17 cellular contexts compared by ENCODE assay signal in genomic region chr20:51570755-51571469, GRCh38. TPM values are rescaled to one million over a fixed set of nuclear protein-coding genes. Genes with fewer than 3 reads are reported as not detected.
A peak's percentile ranks its signal among the peaks of the same experiment; 100 is the strongest.
DNase-seq lines count a peak whose midpoint lies in the region; ATAC-seq and TF ChIP-seq lines count a peak whose summit lies in the region.
"Had no signal": no experiment of that assay in that cellular context is flagged by ENCODE, and none has a peak within 500 bp of the region (broad histone marks: within the 10 kb centered on the region; RNA-seq: fewer than 3 reads in every experiment).

No MANE protein-coding gene starts in this region.

- H3K4me3 ChIP-seq in right atrium auricular region (peak overlapping the region; percentile 2 to 12), sigmoid colon (peak overlapping the region in 1 of 4 donors; percentile 14)
- H3K4me3 ChIP-seq: MG63 had no signal

- no peaks in the 10 kb centered on the region for H3K27me3 ChIP-seq in right atrium auricular region
- H3K27me3 ChIP-seq in sigmoid colon, result no peaks in the 10 kb centered on the region
- H3K27me3 ChIP-seq: MG63 had no signal

- WGBS in sigmoid colon, 2 donors, result 58% methylated on average over 16 of the region's 16 CpGs

- intact Hi-C loops in sigmoid colon (cut with DNase I), result no loop called here

- DNase-seq in EH (ENCODE audit: low read depth) (peak; percentile 68), caudate nucleus (lab: John Stamatoyannopoulos, UW) (peak in 8 of 61 donors; percentile 22 to 73 (median 43)), right atrium auricular region (ENCODE audit: low spot score) (peak; percentile 83), sigmoid colon (no peak), OCI-M1 (lab: John Stamatoyannopoulos, UW) (no peak)
- DNase-seq: activated CD4-positive, CD25-positive, alpha-beta regulatory T cell treated with anti-CD3 and anti-CD28 coated beads, Interleukin-2, amount 50 U/mL, for 72 hours; activated CD8-positive, alpha-beta memory T cell treated with anti-CD3 and anti-CD28 coated beads, Interleukin-2, amount 50 U/mL, for 48 hours; activated naive CD4-positive, alpha-beta T cell treated with anti-CD3 and anti-CD28 coated beads, Interleukin-2, amount 50 U/mL, for 16 hours; cerebellar nuclear complex; glutamatergic neuron; MG63; naive thymus-derived CD4-positive, alpha-beta T cell; NCI-H82; stimulated activated CD4-positive, alpha-beta T cell treated with anti-CD3 and anti-CD28 coated beads, Interleukin-4, amount 100 ng/mL, for 4 hours had no signal

- no peak for ATAC-seq in HG02870 (IDR thresholded peaks at IDR 0.05; ENCODE audit: unreplicated experiment)
- ATAC-seq in GM19351 (IDR thresholded peaks at IDR 0.05; ENCODE audit: unreplicated experiment), result no peak
- no peak for ATAC-seq in HG02678 (IDR thresholded peaks at IDR 0.05; ENCODE audit: unreplicated experiment)
- ATAC-seq: naive thymus-derived CD4-positive, alpha-beta T cell had no signal

- TF ChIP-seq CTCF in right atrium auricular region (IDR thresholded peaks at IDR 0.05), result no peak
- TF ChIP-seq CTCF in sigmoid colon (IDR thresholded peaks at IDR 0.05), result no peak

- H3K36me3 ChIP-seq in right atrium auricular region (no peaks in the 10 kb centered on the region), sigmoid colon (no peaks in the 10 kb centered on the region)
- H3K36me3 ChIP-seq: MG63 had no signal

- H3K9me3 ChIP-seq in right atrium auricular region, result peaks cover 0 to 9% of the 10 kb centered on the region in 2 donors
- no peaks in the 10 kb centered on the region for H3K9me3 ChIP-seq in sigmoid colon

- H3K4me1 ChIP-seq in right atrium auricular region (peaks cover 6 to 28% of the 10 kb centered on the region in 2 donors), sigmoid colon (peaks cover 0 to 11% (median 8%) of the 10 kb centered on the region in 4 donors)

- H3K27ac ChIP-seq in caudate nucleus (ENCODE audit: low read depth, low read length), result peak overlapping the region; percentile 16
- H3K27ac ChIP-seq in right atrium auricular region, result peak overlapping the region; percentile 81 to 85
- H3K27ac ChIP-seq in sigmoid colon, result peak overlapping the region in 3 of 4 donors; percentile 30 to 67 (median 46)

- no peak for TF ChIP-seq EP300 in sigmoid colon (IDR thresholded peaks at IDR 0.05)

- TF ChIP-seq POLR2A in sigmoid colon (IDR thresholded peaks at IDR 0.05), result no peak

RNA-seq across cellular contexts. Expression of gene NFATC2, which starts 28.4 kb away (rescaled TPM):
- 10 to 100 TPM in 1 of 2 donors, 1 to 10 TPM in 1; 8.6 to 12.5 TPM for total RNA-seq in right atrium auricular region
- 10 to 100 TPM in 1 of 4 donors, 1 to 10 TPM in 3; 3.5 to 16.9 (median 5.8) TPM for total RNA-seq in sigmoid colon
- 1 to 10 TPM; 1.4 to 5.4 (median 1.8) TPM for polyA plus RNA-seq in sigmoid colon

Comparison
In these comparisons a context has a peak if more than half of its experiments do, and no peak if none do; other contexts are left out.
1. DNase-seq: peak in EH (single experiment) and right atrium auricular region (single experiment); none in sigmoid colon (single experiment) and OCI-M1 (single experiment).
2. H3K27ac ChIP-seq: peak in every context shown above with its lines; median percentile 83 in right atrium auricular region; 46 in sigmoid colon; 16 in caudate nucleus.